18 cellular contexts compared by ENCODE assay signal in the genomic region with DNA sequence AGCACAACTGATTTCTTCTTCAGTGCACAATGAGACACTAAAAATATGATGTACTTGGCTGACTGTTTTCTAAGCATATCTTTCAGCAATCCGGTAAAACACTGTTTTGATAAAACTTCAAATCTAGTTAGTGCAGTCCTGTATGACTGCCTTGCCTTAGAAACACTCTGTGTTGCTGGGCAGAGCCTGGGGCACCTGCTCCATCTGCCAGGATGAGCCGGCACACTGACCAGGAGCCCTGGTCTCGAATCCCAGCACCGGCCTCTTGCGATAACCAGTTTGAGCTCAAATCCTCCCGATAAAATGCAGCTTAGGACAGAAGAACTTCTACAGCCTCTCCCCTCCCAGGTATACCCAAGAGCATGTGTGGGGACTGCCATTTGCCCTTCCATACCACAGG.
DNase-seq lines count a peak whose midpoint lies in the region; ATAC-seq, FAIRE-seq and TF ChIP-seq lines count a peak whose summit lies in the region.
"Had no signal": no experiment of that assay in that cellular context is flagged by ENCODE, and none has a peak within 500 bp of the region (broad histone marks: within the 10 kb centered on the region; RNA-seq: fewer than 3 reads in every experiment).

No MANE protein-coding gene starts in this region.

- TF ChIP-seq EP300 in SK-N-SH (IDR thresholded peaks at IDR 0.05; ENCODE audit: borderline replicate concordance in 1 of 2, low read depth in 1 of 2, low read length in 1 of 2) = no peak; a peak in 1 of 4 replicates

- no peaks in the 10 kb centered on the region for H3K27me3 Mint-ChIP-seq in nephron (ENCODE audit: low read depth)

- H4K20me1 ChIP-seq in SK-N-SH (ENCODE audit: insufficient read depth) = no peaks in the 10 kb centered on the region
- H4K20me1 ChIP-seq: BLaER1 had no signal

- peak overlapping the region in 2 of 3 experiments; percentile 88 to 93 for H3K27ac Mint-ChIP-seq in nephron
- H3K27ac Mint-ChIP-seq: CD14-positive monocyte; CD4-positive, alpha-beta memory T cell had no signal

- peaks cover 70% of the 10 kb centered on the region for H3K4me1 Mint-ChIP-seq in nephron
- H3K4me1 Mint-ChIP-seq: CD14-positive monocyte; CD4-positive, alpha-beta memory T cell; H9 had no signal

- no peaks in the 10 kb centered on the region for H3K9me2 ChIP-seq in SK-N-SH

- no peak overlapping the region for H3K4me2 ChIP-seq in SK-N-SH
- H3K4me2 ChIP-seq: A549, BLaER1 had no signal

- TF ChIP-seq RAD21 in SK-N-SH (IDR thresholded peaks at IDR 0.05; ENCODE audit: low read length) = no peak

- no peaks in the 10 kb centered on the region for H3K9me3 Mint-ChIP-seq in nephron
- H3K9me3 Mint-ChIP-seq: CD14-positive monocyte; CD4-positive, alpha-beta memory T cell; H9 had no signal

- TF ChIP-seq CTCF in SK-N-SH (IDR thresholded peaks at IDR 0.05) (no peak), nephron (IDR thresholded peaks at IDR 0.05; ENCODE audit: unreplicated experiment in 3 of 3) (no peak), upper lobe of right lung (IDR thresholded peaks at IDR 0.05) (no peak), D721Med (IDR thresholded peaks at IDR 0.05; ENCODE audit: insufficient read depth, missing control alignments) (no peak)

- H3K4me3 ChIP-seq in SK-N-SH (ENCODE audit: low read depth in 2 of 2, low read length in 1 of 2) (no peak overlapping the region), upper lobe of right lung (no peak overlapping the region)
- H3K4me3 ChIP-seq: A549, BLaER1 had no signal

- H3K27me3 ChIP-seq in SK-N-SH (ENCODE audit: insufficient read depth) (no peaks in the 10 kb centered on the region), upper lobe of right lung (no peaks in the 10 kb centered on the region)
- H3K27me3 ChIP-seq: BLaER1 had no signal

- intact Hi-C loops in left ventricle myocardium superior (cut with micrococcal nuclease) = loop anchor here (10.0 kb wide), 1 partner anchor 194 kb away; no protein-coding TSS in a partner anchor
- intact Hi-C loops in Right ventricle myocardium superior (cut with DNase I) = loop anchor here (10.0 kb wide), 1 partner anchor 194 kb away; no protein-coding TSS in a partner anchor
- intact Hi-C loops in upper lobe of right lung (cut with DNase I) = no loop called here

- H3K36me3 Mint-ChIP-seq in nephron (ENCODE audit: low read depth) = peaks cover 42% of the 10 kb centered on the region
- H3K36me3 Mint-ChIP-seq: CD4-positive, alpha-beta memory T cell had no signal

- no peaks in the 10 kb centered on the region for H3K9me3 ChIP-seq in SK-N-SH
- no peaks in the 10 kb centered on the region for H3K9me3 ChIP-seq in upper lobe of right lung
- H3K9me3 ChIP-seq: A549, BLaER1 had no signal

- H3K4me1 ChIP-seq in SK-N-SH (ENCODE audit: control insufficient read depth in 1 of 2, insufficient read depth in 2 of 2, low read depth in 1 of 2, low read length in 1 of 2) (peaks cover 0 to 23% of the 10 kb centered on the region in 2 experiments; a peak in 2 of 4 replicates), upper lobe of right lung (no peaks in the 10 kb centered on the region)
- H3K4me1 ChIP-seq: A549 had no signal

- H3K27ac ChIP-seq in SK-N-SH (ENCODE audit: low read depth in 2 of 2, low read length in 1 of 2) (no peak overlapping the region; a peak in 1 of 4 replicates), upper lobe of right lung (no peak overlapping the region)
- H3K27ac ChIP-seq: 22Rv1, A549, BLaER1 had no signal

- H3F3A ChIP-seq in SK-N-SH (replicated peaks; ENCODE audit: insufficient read depth) = no peaks in the 10 kb centered on the region

- H3K36me3 ChIP-seq in SK-N-SH (replicated peaks in 1 of 2; ENCODE audit: control insufficient read depth in 1 of 2, insufficient read depth in 2 of 2, low read length in 1 of 2) (no peaks in the 10 kb centered on the region), upper lobe of right lung (peaks cover 52% of the 10 kb centered on the region)
- H3K36me3 ChIP-seq: BLaER1 had no signal

- DNase-seq in SK-N-SH (peak; percentile 54), left ventricle myocardium superior (no peak), Right ventricle myocardium superior (no peak), upper lobe of right lung (no peak), D721Med (ENCODE audit: insufficient read length, low spot score) (no peak)
- DNase-seq: AML-193; CD4-positive, alpha-beta memory T cell; DMS79 treated with DMSO at 0.1 percent for 48 hours; GF-D8; H9 had no signal

- FAIRE-seq in D721Med (lab: Jason Lieb, UNC) = no peak
- FAIRE-seq: A549, H1 had no signal

- no peak overlapping the region for H2AFZ ChIP-seq in SK-N-SH (ENCODE audit: low read depth)

- ATAC-seq in SK-N-SH treated with all-trans-retinoic acid at 6 μM for 48 hours = no peak; the same call in 2 of the 3 replicates
- ATAC-seq in left ventricle myocardium superior = peak; percentile 10
- ATAC-seq in Right ventricle myocardium superior (ENCODE audit: poor library complexity) = no peak
- ATAC-seq in GM21529 (IDR thresholded peaks at IDR 0.05; ENCODE audit: unreplicated experiment) = no peak
- no peak for ATAC-seq in upper lobe of right lung
- ATAC-seq: A549 had no signal

- no peaks in the 10 kb centered on the region for H3K79me2 ChIP-seq in SK-N-SH (ENCODE audit: insufficient read depth)

- H3K4me3 Mint-ChIP-seq in nephron = no peak overlapping the region
- H3K4me3 Mint-ChIP-seq: CD14-positive monocyte; CD4-positive, alpha-beta memory T cell; H9 had no signal

- WGBS in SK-N-SH (ENCODE audit: low lambda C conversion rate) = 58% methylated on average over 6 of the region's 6 CpGs

- CTCF ChIA-PET in SK-N-SH (lab: Yijun Ruan, JAX) = interaction anchor here (1.1 to 1.6 kb wide), 2 partner anchors 85 to 564 kb away, joined by 3 to 4 read pairs; no protein-coding TSS in a partner anchor

- POLR2A ChIA-PET in SK-N-SH (lab: Yijun Ruan, JAX) = no interaction called here

- H3K9ac ChIP-seq in SK-N-SH = no peak overlapping the region
- H3K9ac ChIP-seq: BLaER1 had no signal

TF ChIP-seq in SK-N-SH, 30 proteins besides CTCF, POLR2A, EP300 and RAD21:
- TF ChIP-seq FOXJ3 (CRISPR knock-in tag; IDR thresholded peaks at IDR 0.05) = no peak
- peak; percentile 77 for TF ChIP-seq RFX5 (IDR thresholded peaks at IDR 0.05; ENCODE audit: low read length)
- TF ChIP-seq POLR2AphosphoS5 (IDR thresholded peaks at IDR 0.05; ENCODE audit: low read depth, low read length) = no peak
- TF ChIP-seq GATA2 (CRISPR knock-in tag; IDR thresholded peaks at IDR 0.05) = 0 out of 2 replicates have a peak, but pooled peaks have one; percentile 25
- no peak for TF ChIP-seq JUND (IDR thresholded peaks at IDR 0.05)
- TF ChIP-seq SMC3 (IDR thresholded peaks at IDR 0.05; ENCODE audit: low read depth, low read length) = no peak
- TF ChIP-seq TCF12 (IDR thresholded peaks at IDR 0.05) = no peak
- TF ChIP-seq, protein P1, sequence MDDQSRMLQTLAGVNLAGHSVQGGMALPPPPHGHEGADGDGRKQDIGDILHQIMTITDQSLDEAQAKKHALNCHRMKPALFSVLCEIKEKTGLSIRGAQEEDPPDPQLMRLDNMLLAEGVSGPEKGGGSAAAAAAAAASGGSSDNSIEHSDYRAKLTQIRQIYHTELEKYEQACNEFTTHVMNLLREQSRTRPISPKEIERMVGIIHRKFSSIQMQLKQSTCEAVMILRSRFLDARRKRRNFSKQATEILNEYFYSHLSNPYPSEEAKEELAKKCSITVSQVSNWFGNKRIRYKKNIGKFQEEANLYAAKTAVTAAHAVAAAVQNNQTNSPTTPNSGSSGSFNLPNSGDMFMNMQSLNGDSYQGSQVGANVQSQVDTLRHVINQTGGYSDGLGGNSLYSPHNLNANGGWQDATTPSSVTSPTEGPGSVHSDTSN (IDR thresholded peaks at IDR 0.05) = no peak
- no peak for TF ChIP-seq ELF1 (IDR thresholded peaks at IDR 0.05)

TF ChIP-seq in SK-N-SH treated with all-trans-retinoic acid at 6 μM for 48 hours, 23 proteins besides CTCF, POLR2A, EP300 and RAD21:
- no peak for TF ChIP-seq ARNTL (CRISPR knock-in tag; IDR thresholded peaks at IDR 0.05; ENCODE audit: borderline replicate concordance, low read depth)
- TF ChIP-seq ZFP30 (CRISPR knock-in tag; IDR thresholded peaks at IDR 0.05) = no peak
- TF ChIP-seq TCF4 (CRISPR knock-in tag; IDR thresholded peaks at IDR 0.05; ENCODE audit: borderline replicate concordance) = no peak
- TF ChIP-seq, protein P2, sequence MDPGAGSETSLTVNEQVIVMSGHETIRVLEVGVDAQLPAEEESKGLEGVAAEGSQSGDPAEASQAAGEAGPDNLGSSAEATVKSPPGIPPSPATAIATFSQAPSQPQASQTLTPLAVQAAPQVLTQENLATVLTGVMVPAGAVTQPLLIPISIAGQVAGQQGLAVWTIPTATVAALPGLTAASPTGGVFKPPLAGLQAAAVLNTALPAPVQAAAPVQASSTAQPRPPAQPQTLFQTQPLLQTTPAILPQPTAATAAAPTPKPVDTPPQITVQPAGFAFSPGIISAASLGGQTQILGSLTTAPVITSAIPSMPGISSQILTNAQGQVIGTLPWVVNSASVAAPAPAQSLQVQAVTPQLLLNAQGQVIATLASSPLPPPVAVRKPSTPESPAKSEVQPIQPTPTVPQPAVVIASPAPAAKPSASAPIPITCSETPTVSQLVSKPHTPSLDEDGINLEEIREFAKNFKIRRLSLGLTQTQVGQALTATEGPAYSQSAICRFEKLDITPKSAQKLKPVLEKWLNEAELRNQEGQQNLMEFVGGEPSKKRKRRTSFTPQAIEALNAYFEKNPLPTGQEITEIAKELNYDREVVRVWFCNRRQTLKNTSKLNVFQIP (CRISPR knock-in tag; IDR thresholded peaks at IDR 0.05; ENCODE audit: borderline replicate concordance, low read depth) = no peak
- TF ChIP-seq, protein P3, sequence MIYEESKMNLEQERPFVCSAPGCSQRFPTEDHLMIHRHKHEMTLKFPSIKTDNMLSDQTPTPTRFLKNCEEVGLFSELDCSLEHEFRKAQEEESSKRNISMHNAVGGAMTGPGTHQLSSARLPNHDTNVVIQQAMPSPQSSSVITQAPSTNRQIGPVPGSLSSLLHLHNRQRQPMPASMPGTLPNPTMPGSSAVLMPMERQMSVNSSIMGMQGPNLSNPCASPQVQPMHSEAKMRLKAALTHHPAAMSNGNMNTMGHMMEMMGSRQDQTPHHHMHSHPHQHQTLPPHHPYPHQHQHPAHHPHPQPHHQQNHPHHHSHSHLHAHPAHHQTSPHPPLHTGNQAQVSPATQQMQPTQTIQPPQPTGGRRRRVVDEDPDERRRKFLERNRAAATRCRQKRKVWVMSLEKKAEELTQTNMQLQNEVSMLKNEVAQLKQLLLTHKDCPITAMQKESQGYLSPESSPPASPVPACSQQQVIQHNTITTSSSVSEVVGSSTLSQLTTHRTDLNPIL (CRISPR knock-in tag; IDR thresholded peaks at IDR 0.05; ENCODE audit: low read depth) = no peak
